9 cellular contexts compared by ENCODE assay signal in genomic region chr10:127715782-127716378, GRCh38. TPM values are rescaled to one million over a fixed set of nuclear protein-coding genes. Genes with fewer than 3 reads are reported as not detected.
DNase-seq lines count a peak whose midpoint lies in the region; ATAC-seq and TF ChIP-seq lines count a peak whose summit lies in the region.
"Had no signal": no experiment of that assay in that cellular context is flagged by ENCODE, and none has a peak within 500 bp of the region (broad histone marks: within the 10 kb centered on the region; RNA-seq: fewer than 3 reads in every experiment).

No MANE protein-coding gene starts in this region.

- no peaks in the 10 kb centered on the region for H3K9me3 ChIP-seq in CD4-positive, CD25-positive, alpha-beta regulatory T cell (ENCODE audit: control insufficient read depth in 2 of 2, low read length in 2 of 2)
- H3K9me3 ChIP-seq in HEK293 (ENCODE audit: control insufficient read depth, insufficient read depth, low read depth, low read length): no peaks in the 10 kb centered on the region
- H3K9me3 ChIP-seq in CD8-positive, alpha-beta memory T cell (ENCODE audit: low read length): no peaks in the 10 kb centered on the region

- no peak overlapping the region for H3K27ac Mint-ChIP-seq in CD4-positive, CD25-positive, alpha-beta regulatory T cell
- H3K27ac Mint-ChIP-seq in activated CD4-positive, alpha-beta memory T cell treated with anti-CD3 and anti-CD28 coated beads, Interleukin-2, amount 10 ng/mL, durations not matched to agents 7 days and 5 days: no peak overlapping the region
- no peak overlapping the region for H3K27ac Mint-ChIP-seq in CD8-positive, alpha-beta memory T cell

- no peaks in the 10 kb centered on the region for H3K27me3 ChIP-seq in CD4-positive, CD25-positive, alpha-beta regulatory T cell (ENCODE audit: control insufficient read depth, insufficient read depth, low read length)
- H3K27me3 ChIP-seq in CD8-positive, alpha-beta memory T cell (ENCODE audit: insufficient read depth, low read length, poor library complexity, severe bottlenecking): no peaks in the 10 kb centered on the region

- no peaks in the 10 kb centered on the region for H3K27me3 Mint-ChIP-seq in CD4-positive, CD25-positive, alpha-beta regulatory T cell
- H3K27me3 Mint-ChIP-seq in activated CD4-positive, alpha-beta memory T cell treated with anti-CD3 and anti-CD28 coated beads, Interleukin-2, amount 10 ng/mL, durations not matched to agents 7 days and 5 days: no peaks in the 10 kb centered on the region
- peaks cover 0 to 2% of the 10 kb centered on the region in 2 donors for H3K27me3 Mint-ChIP-seq in CD8-positive, alpha-beta memory T cell

- peaks cover 0 to 3% (median 0%) of the 10 kb centered on the region in 7 donors for H3K9me3 Mint-ChIP-seq in CD4-positive, CD25-positive, alpha-beta regulatory T cell
- H3K9me3 Mint-ChIP-seq in activated CD4-positive, alpha-beta memory T cell treated with anti-CD3 and anti-CD28 coated beads, Interleukin-2, amount 10 ng/mL, durations not matched to agents 7 days and 5 days: no peaks in the 10 kb centered on the region
- peaks cover 0 to 2% (median 0%) of the 10 kb centered on the region in 5 donors for H3K9me3 Mint-ChIP-seq in CD8-positive, alpha-beta memory T cell

- POLR2A ChIA-PET in HEK293 (lab: Yijun Ruan, JAX): no interaction called here
- POLR2A ChIA-PET in activated CD4-positive, alpha-beta memory T cell treated with anti-CD3 and anti-CD28 coated beads, Interleukin-2, amount 10 ng/mL, durations not matched to agents 7 days and 5 days (lab: Charles Lee): no interaction called here
- POLR2A ChIA-PET in CD8-positive, alpha-beta memory T cell (lab: Charles Lee): no interaction called here

- no peak overlapping the region for H3K27ac ChIP-seq in CD4-positive, CD25-positive, alpha-beta regulatory T cell (ENCODE audit: insufficient read depth, low read length, poor library complexity, severe bottlenecking)
- H3K27ac ChIP-seq in HEK293 (ENCODE audit: extremely low read depth, low read depth, low read length): no peak overlapping the region
- no peak overlapping the region for H3K27ac ChIP-seq in CD8-positive, alpha-beta memory T cell (ENCODE audit: low read depth, low read length)

- in situ Hi-C loops in astrocyte of the cerebellum (cut with HindIII; ENCODE audit: low sequenced_read_pairs): no loop called here

- CTCF ChIA-PET in HEK293 (lab: Yijun Ruan, JAX): interaction anchor here (0.6 to 3.1 kb wide), 35 partner anchors 10 to 914 kb away, joined by 3 to 42 read pairs (median 3); partner anchors contain the start of gene PTPRE
- CTCF ChIA-PET in activated CD4-positive, alpha-beta memory T cell treated with anti-CD3 and anti-CD28 coated beads, Interleukin-2, amount 10 ng/mL, durations not matched to agents 7 days and 5 days (lab: Charles Lee): interaction anchor here (1.1 to 4.0 kb wide), 4 partner anchors 19 to 353 kb away, joined by 5 to 28 read pairs (median 8); no protein-coding TSS in a partner anchor
- CTCF ChIA-PET in CD8-positive, alpha-beta memory T cell (lab: Charles Lee): no interaction called here

- TF ChIP-seq CTCF in HEK293 (tag by site-specific recombination; IDR thresholded peaks at IDR 0.05) (no peak), astrocyte of the cerebellum (IDR thresholded peaks at IDR 0.05; ENCODE audit: low read depth, low read length, missing control alignments) (no peak)

- H3K4me1 ChIP-seq in CD4-positive, CD25-positive, alpha-beta regulatory T cell (ENCODE audit: control insufficient read depth, insufficient read depth, low read length, poor library complexity, severe bottlenecking): no peaks in the 10 kb centered on the region
- no peaks in the 10 kb centered on the region for H3K4me1 ChIP-seq in HEK293 (ENCODE audit: control insufficient read depth, insufficient read depth, low read length)
- no peaks in the 10 kb centered on the region for H3K4me1 ChIP-seq in CD8-positive, alpha-beta memory T cell (ENCODE audit: insufficient read depth, low read length)

- peak in 2 of 3 donors; percentile 2 to 14 for DNase-seq in CD4-positive, CD25-positive, alpha-beta regulatory T cell
- DNase-seq in astrocyte of the cerebellum (ENCODE audit: low read depth): peak; percentile 1
- DNase-seq in lung microvascular endothelial cell (ENCODE audit: low read depth in 2 of 2): peak; percentile 32 to 63
- DNase-seq in activated CD4-positive, alpha-beta memory T cell treated with anti-CD3 and anti-CD28 coated beads, Interleukin-2, amount 10 ng/mL, durations not matched to agents 7 days and 5 days: no peak
- DNase-seq in CD8-positive, alpha-beta memory T cell: no peak
- no peak for DNase-seq in stimulated activated CD4-positive, alpha-beta T cell treated with anti-CD3 and anti-CD28 coated beads, Interleukin-15, amount 100 ng/mL, for 24 hours

- no peak overlapping the region for H3K4me3 Mint-ChIP-seq in CD4-positive, CD25-positive, alpha-beta regulatory T cell
- no peak overlapping the region for H3K4me3 Mint-ChIP-seq in activated CD4-positive, alpha-beta memory T cell treated with anti-CD3 and anti-CD28 coated beads, Interleukin-2, amount 10 ng/mL, durations not matched to agents 7 days and 5 days
- H3K4me3 Mint-ChIP-seq in CD8-positive, alpha-beta memory T cell: no peak overlapping the region

- no peak overlapping the region for H3K4me3 ChIP-seq in CD4-positive, CD25-positive, alpha-beta regulatory T cell (ENCODE audit: low read depth, low read length)
- H3K4me3 ChIP-seq in HEK293 (ENCODE audit: low read depth, low read length) (no peak overlapping the region), astrocyte of the cerebellum (ENCODE audit: low read depth, low read length) (no peak overlapping the region)
- no peak overlapping the region for H3K4me3 ChIP-seq in CD8-positive, alpha-beta memory T cell (ENCODE audit: low read length)

- H3K36me3 ChIP-seq in CD4-positive, CD25-positive, alpha-beta regulatory T cell (ENCODE audit: control insufficient read depth, insufficient read depth, low read length): no peaks in the 10 kb centered on the region
- H3K36me3 ChIP-seq in HEK293 (ENCODE audit: control insufficient read depth in 2 of 2, insufficient read depth in 1 of 2, low read length in 2 of 2): no peaks in the 10 kb centered on the region
- no peaks in the 10 kb centered on the region for H3K36me3 ChIP-seq in CD8-positive, alpha-beta memory T cell (ENCODE audit: insufficient read depth, low read length)

- no peaks in the 10 kb centered on the region for H3K4me1 Mint-ChIP-seq in CD4-positive, CD25-positive, alpha-beta regulatory T cell
- H3K4me1 Mint-ChIP-seq in activated CD4-positive, alpha-beta memory T cell treated with anti-CD3 and anti-CD28 coated beads, Interleukin-2, amount 10 ng/mL, durations not matched to agents 7 days and 5 days: no peaks in the 10 kb centered on the region
- H3K4me1 Mint-ChIP-seq in CD8-positive, alpha-beta memory T cell: no peaks in the 10 kb centered on the region

- H3K36me3 Mint-ChIP-seq in CD4-positive, CD25-positive, alpha-beta regulatory T cell: no peaks in the 10 kb centered on the region
- H3K36me3 Mint-ChIP-seq in activated CD4-positive, alpha-beta memory T cell treated with anti-CD3 and anti-CD28 coated beads, Interleukin-2, amount 10 ng/mL, durations not matched to agents 7 days and 5 days (ENCODE audit: low read depth): no peaks in the 10 kb centered on the region
- H3K36me3 Mint-ChIP-seq in CD8-positive, alpha-beta memory T cell: no peaks in the 10 kb centered on the region

- no peak for ATAC-seq in CD4-positive, CD25-positive, alpha-beta regulatory T cell (ENCODE audit: low read depth in 2 of 2)
- ATAC-seq in HG02763 (IDR thresholded peaks at IDR 0.05; ENCODE audit: unreplicated experiment): no peak

TF ChIP-seq in HEK293, 187 proteins besides CTCF, POLR2A, EP300 and RAD21:
- TF ChIP-seq ZNF785 (tag by site-specific recombination; IDR thresholded peaks at IDR 0.05) (no peak), ZNF654 (tag by site-specific recombination; IDR thresholded peaks at IDR 0.05; ENCODE audit: low read depth) (peak; percentile 60)
- TF ChIP-seq, protein P1, sequence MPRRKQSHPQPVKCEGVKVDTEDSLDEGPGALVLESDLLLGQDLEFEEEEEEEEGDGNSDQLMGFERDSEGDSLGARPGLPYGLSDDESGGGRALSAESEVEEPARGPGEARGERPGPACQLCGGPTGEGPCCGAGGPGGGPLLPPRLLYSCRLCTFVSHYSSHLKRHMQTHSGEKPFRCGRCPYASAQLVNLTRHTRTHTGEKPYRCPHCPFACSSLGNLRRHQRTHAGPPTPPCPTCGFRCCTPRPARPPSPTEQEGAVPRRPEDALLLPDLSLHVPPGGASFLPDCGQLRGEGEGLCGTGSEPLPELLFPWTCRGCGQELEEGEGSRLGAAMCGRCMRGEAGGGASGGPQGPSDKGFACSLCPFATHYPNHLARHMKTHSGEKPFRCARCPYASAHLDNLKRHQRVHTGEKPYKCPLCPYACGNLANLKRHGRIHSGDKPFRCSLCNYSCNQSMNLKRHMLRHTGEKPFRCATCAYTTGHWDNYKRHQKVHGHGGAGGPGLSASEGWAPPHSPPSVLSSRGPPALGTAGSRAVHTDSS (tag by site-specific recombination; IDR thresholded peaks at IDR 0.05): no peak

RNA-seq across cellular contexts. Expression of gene FOXI2, which starts 21.1 kb away (rescaled TPM):
- total RNA-seq in CD4-positive, CD25-positive, alpha-beta regulatory T cell: not detected
- not detected for polyA plus RNA-seq in CD4-positive, CD25-positive, alpha-beta regulatory T cell
- total RNA-seq in lung microvascular endothelial cell: not detected in 2 replicates
- not detected for total RNA-seq in activated CD4-positive, alpha-beta memory T cell treated with anti-CD3 and anti-CD28 coated beads, Interleukin-2, amount 10 ng/mL, durations not matched to agents 7 days and 5 days
- total RNA-seq in CD8-positive, alpha-beta memory T cell: not detected
- polyA plus RNA-seq in CD8-positive, alpha-beta memory T cell: not detected
- total RNA-seq: skeletal muscle tissue had no signal

Comparison
In these comparisons a context has a peak if more than half of its experiments do, and no peak if none do; other contexts are left out.
1. DNase-seq: peak in CD4-positive, CD25-positive, alpha-beta regulatory T cell (2 of 3), astrocyte of the cerebellum (single experiment) and lung microvascular endothelial cell (2 of 2); none in activated CD4-positive, alpha-beta memory T cell treated with anti-CD3 and anti-CD28 coated beads, Interleukin-2, amount 10 ng/mL, durations not matched to agents 7 days and 5 days (single experiment), CD8-positive, alpha-beta memory T cell (0 of 5) and stimulated activated CD4-positive, alpha-beta T cell treated with anti-CD3 and anti-CD28 coated beads, Interleukin-15, amount 100 ng/mL, for 24 hours (single experiment).